Comparison of ENCODE assay signal across 21 cellular contexts in the genomic region with DNA sequence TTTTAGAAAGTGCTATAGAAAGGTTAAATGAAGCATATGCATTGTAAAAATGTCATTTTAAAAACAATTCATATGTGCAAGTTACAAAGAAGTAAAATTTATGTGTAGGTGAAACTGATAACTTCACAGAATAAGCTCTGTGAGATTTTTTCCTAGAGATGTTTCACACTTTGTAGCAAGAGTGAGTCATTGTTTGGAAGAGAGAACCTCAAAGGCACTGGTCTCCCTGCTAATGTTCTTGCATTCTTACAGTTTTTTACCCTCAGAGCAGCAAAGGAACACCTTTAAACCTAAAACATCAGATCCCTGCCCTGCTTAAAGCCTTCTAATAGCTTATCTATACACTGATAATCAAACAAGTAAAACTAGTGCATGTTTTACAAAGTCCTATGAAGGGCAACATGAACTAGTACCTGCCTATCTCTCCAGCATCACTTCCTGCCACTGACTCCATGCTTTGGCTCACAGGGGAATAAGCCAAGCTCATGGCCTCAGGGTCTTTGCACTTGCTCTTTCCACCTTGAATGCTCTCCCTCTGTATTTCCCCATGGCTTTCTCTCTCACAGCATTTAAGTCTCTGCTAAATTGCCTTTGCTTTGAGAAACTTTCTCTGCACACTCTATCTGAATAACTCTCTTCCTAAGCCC.
"Had no signal": no experiment of that assay in that cellular context is flagged by ENCODE, and none has a peak within 500 bp of the region (broad histone marks: within the 10 kb centered on the region; RNA-seq: fewer than 3 reads in every experiment).

No MANE protein-coding gene starts in this region.

- ATAC-seq: gastrocnemius medialis; heart right ventricle; left lobe of liver; mucosa of descending colon; naive thymus-derived CD4-positive, alpha-beta T cell; stimulated activated memory B cell treated with anti-CD40 and anti-IgM and Interleukin-4, amounts not matched to agents 10 μg/mL and 1 μg/mL and 100 μg/mL, for 72 hours had no signal

- H3K36me3 ChIP-seq: brain microvascular endothelial cell, gastrocnemius medialis, heart right ventricle, SJSA1, transverse colon, vagina had no signal

- H3K4me3 Mint-ChIP-seq: activated B cell treated with CpG ODN at 0.5 μM for 24 hours; activated naive CD4-positive, alpha-beta T cell treated with anti-CD3 and anti-CD28 coated beads for 36 hours; stimulated activated memory B cell treated with anti-CD40 and anti-IgM and Interleukin-4, amounts not matched to agents 10 μg/mL and 1 μg/mL and 100 μg/mL, for 72 hours had no signal

- H3K27ac Mint-ChIP-seq: activated B cell treated with CpG ODN at 0.5 μM for 24 hours; activated naive CD4-positive, alpha-beta T cell treated with anti-CD3 and anti-CD28 coated beads for 36 hours; stimulated activated memory B cell treated with anti-CD40 and anti-IgM and Interleukin-4, amounts not matched to agents 10 μg/mL and 1 μg/mL and 100 μg/mL, for 72 hours had no signal

- H3K36me3 Mint-ChIP-seq: stimulated activated memory B cell treated with anti-CD40 and anti-IgM and Interleukin-4, amounts not matched to agents 10 μg/mL and 1 μg/mL and 100 μg/mL, for 72 hours had no signal

- DNase-seq: activated B cell treated with CpG ODN at 0.5 μM for 24 hours; activated CD4-positive, alpha-beta T cell treated with anti-CD3 and anti-CD28 coated beads, Interleukin-2, amount 50 U/mL, for 1 hour; activated naive CD4-positive, alpha-beta T cell treated with anti-CD3 and anti-CD28 coated beads for 36 hours; amygdala; brain microvascular endothelial cell; cortex of kidney; effector CD4-positive, alpha-beta T cell; gastrocnemius medialis; heart right ventricle; islet precursor cell; mucosa of descending colon; naive thymus-derived CD4-positive, alpha-beta T cell; stimulated activated CD4-positive, alpha-beta T cell treated with anti-CD3 and anti-CD28 coated beads, Interleukin-12 subunit alpha, Interleukin-12 subunit beta, amount 100 ng/mL, for 4 hours; stimulated activated CD4-positive, alpha-beta T cell treated with anti-CD3 and anti-CD28 coated beads, Interleukin-2, amount 100 ng/mL, for 24 hours; substantia nigra; transverse colon had no signal

- FAIRE-seq: TTC549 had no signal

- H3K27me3 ChIP-seq: brain microvascular endothelial cell, gastrocnemius medialis, heart right ventricle, SJSA1, transverse colon, vagina had no signal

- H3K4me1 Mint-ChIP-seq: activated B cell treated with CpG ODN at 0.5 μM for 24 hours; stimulated activated memory B cell treated with anti-CD40 and anti-IgM and Interleukin-4, amounts not matched to agents 10 μg/mL and 1 μg/mL and 100 μg/mL, for 72 hours had no signal

- H3K27me3 Mint-ChIP-seq: activated B cell treated with CpG ODN at 0.5 μM for 24 hours; naive thymus-derived CD4-positive, alpha-beta T cell; stimulated activated memory B cell treated with anti-CD40 and anti-IgM and Interleukin-4, amounts not matched to agents 10 μg/mL and 1 μg/mL and 100 μg/mL, for 72 hours had no signal

- H3K4me3 ChIP-seq: gastrocnemius medialis, heart right ventricle, mucosa of descending colon, SJSA1, transverse colon, vagina had no signal
